Comparison of ENCODE assay signal across 12 cellular contexts in genomic region chr1:94245747-94246438, GRCh38. TPM values are rescaled to one million over a fixed set of nuclear protein-coding genes. Genes with fewer than 3 reads are reported as not detected.
DNase-seq lines count a peak whose midpoint lies in the region; ATAC-seq and TF ChIP-seq lines count a peak whose summit lies in the region.
"Had no signal": no experiment of that assay in that cellular context is flagged by ENCODE, and none has a peak within 500 bp of the region (broad histone marks: within the 10 kb centered on the region; RNA-seq: fewer than 3 reads in every experiment).

No MANE protein-coding gene starts in this region.

- ATAC-seq in GM18511 (IDR thresholded peaks at IDR 0.05; ENCODE audit: unreplicated experiment) (no peak), GM18868 (IDR thresholded peaks at IDR 0.05; ENCODE audit: unreplicated experiment) (no peak)

- H3K4me3 ChIP-seq in HUES6 (ENCODE audit: low read depth, low read length) (peak overlapping the region; percentile 75; the same call in 1 of the 2 replicates), breast epithelium (peak overlapping the region; percentile 65 to 88 (median 86)), suprapubic skin (peak overlapping the region; percentile 92)

- H3K9me3 ChIP-seq in HUES6 (ENCODE audit: control insufficient read depth, insufficient read depth, low read depth, low read length): peaks cover 6% of the 10 kb centered on the region; the same call in 1 of the 2 replicates
- H3K9me3 ChIP-seq in breast epithelium: peaks cover 0 to 22% of the 10 kb centered on the region in 2 donors
- no peaks in the 10 kb centered on the region for H3K9me3 ChIP-seq in suprapubic skin

- 86% methylated on average over 5 of the region's 5 CpGs for WGBS in suprapubic skin

- H3K36me3 ChIP-seq in HUES6 (ENCODE audit: control insufficient read depth, insufficient read depth, low read length) (no peaks in the 10 kb centered on the region), breast epithelium (no peaks in the 10 kb centered on the region), suprapubic skin (no peaks in the 10 kb centered on the region)

- no peak for TF ChIP-seq EP300 in suprapubic skin (IDR thresholded peaks at IDR 0.05)

- intact Hi-C loops in breast epithelium (cut with DNase I; ENCODE audit: low total_unique reads): no loop called here

- no peak overlapping the region for H3K9ac ChIP-seq in HUES6 (ENCODE audit: low read length)

- 0 out of 2 replicates have a peak, but pooled peaks cover 2% of the 10 kb centered on the region for H3K4me1 ChIP-seq in HUES6 (ENCODE audit: control insufficient read depth, insufficient read depth, low read length)
- no peaks in the 10 kb centered on the region for H3K4me1 ChIP-seq in breast epithelium
- peaks cover 15% of the 10 kb centered on the region for H3K4me1 ChIP-seq in suprapubic skin

- peaks cover 52% of the 10 kb centered on the region for H3K27me3 ChIP-seq in HUES6 (ENCODE audit: control insufficient read depth, insufficient read depth, low read length)
- no peaks in the 10 kb centered on the region for H3K27me3 ChIP-seq in breast epithelium
- peaks cover 10% of the 10 kb centered on the region for H3K27me3 ChIP-seq in suprapubic skin

- no peak for TF ChIP-seq POLR2A in breast epithelium (IDR thresholded peaks at IDR 0.05)
- no peak for TF ChIP-seq POLR2A in suprapubic skin (IDR thresholded peaks at IDR 0.05)

- H3K27ac ChIP-seq in HUES6 (ENCODE audit: low read depth, low read length) (no peak overlapping the region), breast epithelium (peak overlapping the region; percentile 95), suprapubic skin (peak overlapping the region; percentile 9)

- DNase-seq in breast epithelium (ENCODE audit: low spot score in 2 of 2): no peak
- DNase-seq in kidney tubule cell (ENCODE audit: low spot score): peak; percentile 58
- DNase-seq in suprapubic skin (ENCODE audit: low spot score in 2 of 2): no peak
- no peak for DNase-seq in NCI-H2107 treated with DMSO at 0.1 percent for 48 hours (lab: John Stamatoyannopoulos, UW; ENCODE audit: unreplicated experiment)
- DNase-seq in stimulated activated CD4-positive, alpha-beta T cell treated with anti-CD3 and anti-CD28 coated beads, Interleukin-15, amount 100 ng/mL, for 24 hours: no peak
- DNase-seq: activated CD4-positive, alpha-beta T cell treated with anti-CD3 and anti-CD28 coated beads for 4 hours; activated naive CD8-positive, alpha-beta T cell treated with anti-CD3 and anti-CD28 coated beads, Interleukin-2, amount 10 ng/mL, durations not matched to agents 7 days and 5 days; SHP77; small intestine had no signal

- TF ChIP-seq CTCF in breast epithelium (IDR thresholded peaks at IDR 0.05) (no peak), suprapubic skin (IDR thresholded peaks at IDR 0.05) (no peak)

RNA-seq across cellular contexts. Expression of gene ARHGAP29, which starts 8.5 kb away (rescaled TPM):
- total RNA-seq in breast epithelium: 10 to 100 TPM; 49.1 to 88.0 (median 70.8) TPM
- 10 to 100 TPM; 23.4 to 38.3 (median 28.6) TPM for total RNA-seq in suprapubic skin
- total RNA-seq: activated naive CD8-positive, alpha-beta T cell treated with anti-CD3 and anti-CD28 coated beads, Interleukin-2, amount 10 ng/mL, durations not matched to agents 7 days and 5 days had no signal
